9 cellular contexts compared by ENCODE assay signal in the genomic region with DNA sequence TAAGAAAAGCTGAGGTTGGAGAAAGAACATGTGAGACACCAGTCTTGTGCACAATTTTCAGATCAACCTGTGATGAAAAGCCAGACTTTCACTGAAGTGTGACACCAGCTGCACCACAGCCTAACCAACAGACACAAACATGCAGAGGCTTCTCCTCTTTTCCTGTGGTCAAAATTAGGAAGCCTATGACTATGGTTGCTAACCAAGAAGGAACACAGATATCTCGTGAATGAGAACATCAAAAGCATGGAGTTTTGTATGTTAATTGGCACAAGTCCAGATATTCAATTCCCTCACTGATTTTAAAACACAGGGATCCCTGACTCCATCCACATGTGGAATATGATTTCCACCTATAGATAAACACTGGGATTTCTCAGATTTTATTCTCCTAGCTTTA. TPM values are rescaled to one million over a fixed set of nuclear protein-coding genes. Genes with fewer than 3 reads are reported as not detected.
"Had no signal": no experiment of that assay in that cellular context is flagged by ENCODE, and none has a peak within 500 bp of the region (broad histone marks: within the 10 kb centered on the region; RNA-seq: fewer than 3 reads in every experiment).

No MANE protein-coding gene starts in this region.

RNA-seq across cellular contexts. Expression of a gene that starts 11.5 kb away (rescaled TPM):
- total RNA-seq: LHCN-M2; MCF 10A; PC-9; Peyer's patch; Right ventricle myocardium inferior; RPMI7951; SJCRH30; T-helper 1 cell treated with Interleukin-12 subunit alpha and Interleukin-12 subunit beta and Interleukin-4 antibody, amounts not matched to agents 30 ng/mL and 1 ng/mL, for 36 hours had no signal
- polyA plus RNA-seq: IgD-negative memory B cell had no signal

RNA-seq across cellular contexts. Expression of a gene that starts 56.7 kb away (rescaled TPM):
- total RNA-seq: LHCN-M2; MCF 10A; PC-9; Peyer's patch; Right ventricle myocardium inferior; RPMI7951; SJCRH30; T-helper 1 cell treated with Interleukin-12 subunit alpha and Interleukin-12 subunit beta and Interleukin-4 antibody, amounts not matched to agents 30 ng/mL and 1 ng/mL, for 36 hours had no signal
- polyA plus RNA-seq: IgD-negative memory B cell had no signal
